Comparison of ENCODE assay signal across 12 cellular contexts in genomic region chr1:19505694-19506457, GRCh38. TPM values are rescaled to one million over a fixed set of nuclear protein-coding genes. Genes with fewer than 3 reads are reported as not detected.
DNase-seq lines count a peak whose midpoint lies in the region; ATAC-seq, FAIRE-seq and TF ChIP-seq lines count a peak whose summit lies in the region.
"Had no signal": no experiment of that assay in that cellular context is flagged by ENCODE, and none has a peak within 500 bp of the region (broad histone marks: within the 10 kb centered on the region; RNA-seq: fewer than 3 reads in every experiment).

No MANE protein-coding gene starts in this region.

- H3K27me3 ChIP-seq in K562 (ENCODE audit: control insufficient read depth in 2 of 2, insufficient read depth in 2 of 2, low read length in 2 of 2) (no peaks in the 10 kb centered on the region), upper lobe of left lung (no peaks in the 10 kb centered on the region)
- H3K27me3 ChIP-seq: SJSA1 had no signal

- no peaks in the 10 kb centered on the region for H3K27me3 Mint-ChIP-seq in T-helper 2 cell treated with Interferon-gamma antibody and Interleukin-4, amounts not matched to agents 5 μg/mL and 100 μg/mL, for 36 hours (ENCODE audit: low read depth)

- 0 out of 2 replicates have a peak overlapping the region, but pooled peaks have one; percentile 23 for H3K4me2 ChIP-seq in K562 (ENCODE audit: insufficient read depth, low read length)

- H3K36me3 ChIP-seq in K562 (ENCODE audit: control insufficient read depth, insufficient read depth, low read length), result no peaks in the 10 kb centered on the region
- no peaks in the 10 kb centered on the region for H3K36me3 ChIP-seq in upper lobe of left lung
- H3K36me3 ChIP-seq: SJSA1 had no signal

- H4K20me1 ChIP-seq in K562 (replicated peaks; ENCODE audit: control insufficient read depth, insufficient read depth, low read length), result no peaks in the 10 kb centered on the region

- H3K9me1 ChIP-seq in K562 (ENCODE audit: control insufficient read depth, insufficient read depth, low read length), result no peaks in the 10 kb centered on the region

- no peak for TF ChIP-seq RAD21 in K562 (CRISPR knock-in tag; conservative IDR thresholded peaks at IDR 0.05 in 1 of 2, IDR thresholded peaks at IDR 0.05 in 1 of 2)

- in situ Hi-C loops in K562 (cut with MboI), result no loop called here
- in situ Hi-C loops in G401 (cut with HindIII; ENCODE audit: low sequenced_read_pairs), result no loop called here

- TF ChIP-seq EP300 in K562 (IDR thresholded peaks at IDR 0.05; ENCODE audit: low read length) (no peak), upper lobe of left lung (IDR thresholded peaks at IDR 0.05) (no peak)

- TF ChIP-seq CTCF in K562 (IDR thresholded peaks at IDR 0.05 in 2 of 3, conservative IDR thresholded peaks at IDR 0.05 in 1 of 3; ENCODE audit: insufficient read depth in 2 of 3, low read depth in 1 of 3, low read length in 3 of 3) (no peak), upper lobe of left lung (IDR thresholded peaks at IDR 0.05) (no peak)

- WGBS in K562 (ENCODE audit: insufficient coverage, low coverage, missing lambda C conversion rate), result 22% methylated on average over 11 of the region's 11 CpGs
- 56 to 67% methylated on average over 9 to 11 of the region's 11 CpGs for WGBS in upper lobe of left lung, 2 donors

- H3K4me1 Mint-ChIP-seq in T-helper 2 cell treated with Interferon-gamma antibody and Interleukin-4, amounts not matched to agents 5 μg/mL and 100 μg/mL, for 36 hours (ENCODE audit: low read depth), result peaks cover 33% of the 10 kb centered on the region

- POLR2A ChIA-PET in K562 (lab: Yijun Ruan, JAX), result no interaction called here

- H3K27ac Mint-ChIP-seq in T-helper 2 cell treated with Interferon-gamma antibody and Interleukin-4, amounts not matched to agents 5 μg/mL and 100 μg/mL, for 36 hours, result no peak overlapping the region
- H3K27ac Mint-ChIP-seq: endodermal cell had no signal

- no peaks in the 10 kb centered on the region for H3K79me2 ChIP-seq in K562 (ENCODE audit: control insufficient read depth, insufficient read depth, low read length)

- TF ChIP-seq POLR2A in K562 (conservative IDR thresholded peaks at IDR 0.05) (no peak), upper lobe of left lung (IDR thresholded peaks at IDR 0.05) (no peak)

- H3K4me3 Mint-ChIP-seq in T-helper 2 cell treated with Interferon-gamma antibody and Interleukin-4, amounts not matched to agents 5 μg/mL and 100 μg/mL, for 36 hours, result peak overlapping the region; percentile 12
- H3K4me3 Mint-ChIP-seq: endodermal cell had no signal

- DNase-seq in T-helper 2 cell treated with Interferon-gamma antibody and Interleukin-4, amounts not matched to agents 5 μg/mL and 100 μg/mL, for 36 hours (ENCODE audit: low spot score), result no peak
- DNase-seq in T-helper 2 cell (no peak), K562 (ENCODE audit: extremely low read depth in 1 of 4, low spot score in 3 of 4) (no peak), midbrain (lab: John Stamatoyannopoulos, UW) (peak; percentile 9), upper lobe of left lung (no peak), G401 (ENCODE audit: low spot score) (no peak)
- DNase-seq in stimulated activated naive CD4-positive, alpha-beta T cell treated with Interleukin-2 at 50 U/mL for 16 hours (lab: John Stamatoyannopoulos, UW), result no peak
- DNase-seq: endodermal cell had no signal

- BruUV-seq in K562 (replicated peaks; lab: Mats Ljungman, UMichigan), result no TSS peak

- H3K4me1 ChIP-seq in K562 (replicated peaks in 1 of 2; ENCODE audit: control insufficient read depth in 2 of 2, insufficient read depth in 2 of 2, low read length in 2 of 2) (peaks cover 4 to 33% of the 10 kb centered on the region in 2 experiments; a peak in 4 of 5 replicates), upper lobe of left lung (peaks cover 21 to 29% (median 27%) of the 10 kb centered on the region in 4 donors)

- H2AFZ ChIP-seq in K562 (ENCODE audit: low read depth, low read length), result no peak overlapping the region; the same call in 1 of the 2 replicates

- no peaks in the 10 kb centered on the region for H3K9me3 Mint-ChIP-seq in T-helper 2 cell treated with Interferon-gamma antibody and Interleukin-4, amounts not matched to agents 5 μg/mL and 100 μg/mL, for 36 hours

- no peak for ATAC-seq in K562
- peak; percentile 63 to 73 for ATAC-seq in upper lobe of left lung (ENCODE audit: low FRiP score in 2 of 2)
- ATAC-seq in GM19324 (IDR thresholded peaks at IDR 0.05; ENCODE audit: low FRiP score, unreplicated experiment), result no peak

- H3K27ac ChIP-seq in K562 (ENCODE audit: extremely low read depth, low read depth, low read length), result no peak overlapping the region
- peak overlapping the region; percentile 69 to 78 (median 74) for H3K27ac ChIP-seq in upper lobe of left lung
- H3K27ac ChIP-seq: 22Rv1, SJSA1 had no signal

- no peaks in the 10 kb centered on the region for H3K9me3 ChIP-seq in K562 (replicated peaks; ENCODE audit: control insufficient read depth, insufficient read depth, low read depth, low read length)
- H3K9me3 ChIP-seq in upper lobe of left lung, result no peaks in the 10 kb centered on the region
- H3K9me3 ChIP-seq: SJSA1 had no signal

- H3K36me3 Mint-ChIP-seq in T-helper 2 cell treated with Interferon-gamma antibody and Interleukin-4, amounts not matched to agents 5 μg/mL and 100 μg/mL, for 36 hours (ENCODE audit: low read depth), result peaks cover 2% of the 10 kb centered on the region

- H3K4me3 ChIP-seq in K562 (no peak overlapping the region), upper lobe of left lung (no peak overlapping the region)
- H3K4me3 ChIP-seq: SJSA1 had no signal

- no peak for FAIRE-seq in K562 (lab: Jason Lieb, UNC)
- FAIRE-seq: GM18507 had no signal

- intact Hi-C loops in K562 (cut with micrococcal nuclease), result no loop called here

- H3K9ac ChIP-seq in K562 (ENCODE audit: insufficient read depth in 1 of 2, low read depth in 2 of 2, low read length in 2 of 2), result no peak overlapping the region

- CTCF ChIA-PET in K562 (lab: Yijun Ruan, JAX; ENCODE audit: low intra/inter-chr PET ratio), result no interaction called here

TF ChIP-seq in K562, 482 proteins besides CTCF, POLR2A, EP300 and RAD21:
- no peak for TF ChIP-seq THAP12 (CRISPR knock-in tag; IDR thresholded peaks at IDR 0.05)
- no peak for TF ChIP-seq NR2C1 (IDR thresholded peaks at IDR 0.05)
- no peak for TF ChIP-seq NR2C1 (tag; IDR thresholded peaks at IDR 0.05)
- peak; percentile 38; the same call in 1 of the 2 replicates for TF ChIP-seq CTBP1 (IDR thresholded peaks at IDR 0.05; ENCODE audit: borderline replicate concordance)
- 0 out of 2 replicates have a peak, but pooled peaks have one; percentile 4 for TF ChIP-seq FOSL1 (tag; conservative IDR thresholded peaks at IDR 0.05)
- TF ChIP-seq NFE2 (IDR thresholded peaks at IDR 0.05; ENCODE audit: low read depth), result peak; percentile 39; the same call in 1 of the 2 replicates
- TF ChIP-seq ZSCAN29 (IDR thresholded peaks at IDR 0.05), result no peak
- TF ChIP-seq ZNF3 (CRISPR knock-in tag; IDR thresholded peaks at IDR 0.05), result 0 out of 2 replicates have a peak, but pooled peaks have one; percentile 57
- TF ChIP-seq SPI1 (IDR thresholded peaks at IDR 0.05; ENCODE audit: borderline replicate concordance, low read depth, low read length), result peak; percentile 76
- no peak for TF ChIP-seq PHF20 (IDR thresholded peaks at IDR 0.05; ENCODE audit: partially characterized antibody)
- TF ChIP-seq ZFP1 (CRISPR knock-in tag; IDR thresholded peaks at IDR 0.05), result no peak

RNA-seq across cellular contexts. Expression of gene CAPZB, which starts 20.5 kb away (rescaled TPM):
- 58.6 and 64.0 TPM in 2 replicates for total RNA-seq in K562 (2011; cell fraction: chromatin; rRNA removed; ENCODE audit: low replicate concordance)
- 43.2 and 43.8 TPM in 2 replicates for total RNA-seq in K562 (2011; cell fraction: nucleolus; rRNA removed)
- total RNA-seq in K562 (2011; cell fraction: nucleoplasm; rRNA removed), result 40.0 and 41.2 TPM in 2 replicates
- total RNA-seq in K562 (2014; rRNA removed) (57.6 and 83.6 TPM in 2 replicates), K562 (2014; rRNA removed; fragmentation: Illumina TruSeq; extraction: Trizol) (131 and 133 TPM in 2 replicates), K562 (2015; rRNA removed; fragmentation: Illumina TruSeq; extraction: Trizol) (147 and 148 TPM in 2 replicates), K562 (2021) (237 and 241 TPM in 2 replicates), upper lobe of left lung (100 to 1,000 TPM in 5 of 6 donors, 10 to 100 TPM in 1; 96.4 to 303 (median 144) TPM)
- polyA plus RNA-seq in K562 (2011; rRNA removed) (119 and 122 TPM in 2 replicates), K562 (2014; fragmentation: Illumina TruSeq; extraction: Trizol) (259 and 297 TPM in 2 replicates), K562 (2014; fragmentation: Nextera tagmentation; extraction: Ambion mirVana) (100 to 1,000 TPM in 1 of 2 experiments, 10 to 100 TPM in 1; 70.0 to 115 TPM), K562 (2014; rRNA removed) (125 and 134 TPM in 2 replicates)
- polyA plus RNA-seq in K562 (2011; cell fraction: cytosol; rRNA removed), result 110 and 143 TPM in 2 replicates
- polyA plus RNA-seq in K562 (2011; cell fraction: nucleus; rRNA removed), result 38.1 and 62.3 TPM in 2 replicates
- 277 and 310 TPM in 2 replicates for polyA plus RNA-seq in K562 (2012)
- 103 TPM in 2 replicates for polyA minus RNA-seq in K562 (2011; rRNA and poly(A)+ RNA removed)
- polyA minus RNA-seq in K562 (2011; cell fraction: cytosol; rRNA and poly(A)+ RNA removed), result 60.0 and 82.1 TPM in 2 replicates
- 10.9 and 20.8 TPM in 2 replicates for polyA minus RNA-seq in K562 (2011; cell fraction: nucleus; rRNA and poly(A)+ RNA removed)
- total RNA-seq in G401 (2014; rRNA removed; shearing (Covaris generic)), result 342 and 345 TPM in 2 replicates

Comparison
In these comparisons a context has a peak if more than half of its experiments do, and no peak if none do; other contexts are left out.
1. ATAC-seq: peak in upper lobe of left lung (2 of 2); none in K562 (single experiment) and GM19324 (single experiment).